8 cellular contexts compared by ENCODE assay signal in genomic region chr12:94545937-94546771, GRCh38.
DNase-seq lines count a peak whose midpoint lies in the region; ATAC-seq, FAIRE-seq and TF ChIP-seq lines count a peak whose summit lies in the region.

No MANE protein-coding gene starts in this region.

- H3K4me1 ChIP-seq in K562 (replicated peaks in 1 of 2; ENCODE audit: control insufficient read depth in 2 of 2, insufficient read depth in 2 of 2, low read length in 2 of 2), result no peaks in the 10 kb centered on the region
- no peaks in the 10 kb centered on the region for H3K4me1 ChIP-seq in gastrocnemius medialis

- H3K4me3 ChIP-seq in K562, result no peak overlapping the region
- no peak overlapping the region for H3K4me3 ChIP-seq in gastrocnemius medialis

- H3K9ac ChIP-seq in K562 (ENCODE audit: insufficient read depth in 1 of 2, low read depth in 2 of 2, low read length in 2 of 2), result no peak overlapping the region

- H3K9me3 Mint-ChIP-seq in Calu3 (ENCODE audit: low read depth, unreplicated experiment), result peaks cover 12% of the 10 kb centered on the region

- H3K27me3 ChIP-seq in K562 (ENCODE audit: control insufficient read depth in 2 of 2, insufficient read depth in 2 of 2, low read length in 2 of 2) (peaks cover 0 to 13% of the 10 kb centered on the region in 2 experiments; a peak in 2 of 5 replicates), gastrocnemius medialis (no peaks in the 10 kb centered on the region)

- no peak overlapping the region for H3K27ac Mint-ChIP-seq in Calu3 (ENCODE audit: unreplicated experiment)

- H3K4me2 ChIP-seq in K562 (ENCODE audit: insufficient read depth, low read length), result no peak overlapping the region

- no peak for TF ChIP-seq EP300 in K562 (IDR thresholded peaks at IDR 0.05; ENCODE audit: low read length)

- DNase-seq in Calu3, result peak; percentile 64
- DNase-seq in NCI-H2029 treated with DMSO at 0.1 percent for 48 hours (lab: John Stamatoyannopoulos, UW), result peak; percentile 13
- DNase-seq in K562 (ENCODE audit: extremely low read depth in 1 of 4, low spot score in 3 of 4), result peak; percentile 50 to 60 (median 56)
- DNase-seq in iPS DF 4.7 (ENCODE audit: extremely low read depth, low spot score), result peak; percentile 72
- peak; percentile 23 to 35 for DNase-seq in gastrocnemius medialis
- no peak for DNase-seq in T1000 (lab: John Stamatoyannopoulos, UW)

- BruUV-seq in Calu3 (replicated peaks; lab: Mats Ljungman, UMichigan), result no TSS peak
- BruUV-seq in K562 (replicated peaks; lab: Mats Ljungman, UMichigan), result no TSS peak

- TF ChIP-seq CTCF in Calu3 (IDR thresholded peaks at IDR 0.05; ENCODE audit: unreplicated experiment) (peak; percentile 55), K562 (IDR thresholded peaks at IDR 0.05 in 2 of 3, conservative IDR thresholded peaks at IDR 0.05 in 1 of 3; ENCODE audit: insufficient read depth in 2 of 3, low read depth in 1 of 3, low read length in 3 of 3) (peak; percentile 58 to 69 (median 67)), gastrocnemius medialis (IDR thresholded peaks at IDR 0.05 in 4 of 5, conservative IDR thresholded peaks at IDR 0.05 in 1 of 5) (peak; percentile 65 to 81 (median 76))

- CTCF ChIA-PET in Calu3 (lab: Charles Lee) (interaction anchor here (0.6 to 1.0 kb wide), 4 partner anchors 16 to 751 kb away, joined by 4 to 5 read pairs (median 4); no protein-coding TSS in a partner anchor), K562 (lab: Yijun Ruan, JAX; ENCODE audit: low intra/inter-chr PET ratio) (interaction anchor here (0.5 kb wide), 1 partner anchor 11 kb away, joined by 4 read pairs; no protein-coding TSS in a partner anchor)

- intact Hi-C loops in Calu3 (cut with micrococcal nuclease; ENCODE audit: unreplicated experiment), result loop anchor here (1.0 to 5.0 kb wide), 2 partner anchors 218 to 331 kb away; no protein-coding TSS in a partner anchor
- intact Hi-C loops in K562 (cut with micrococcal nuclease), result loop anchor here (10.0 kb wide), 1 partner anchor 1029 kb away; no protein-coding TSS in a partner anchor
- intact Hi-C loops in gastrocnemius medialis (cut with DNase I; ENCODE audit: low total_unique reads), result loop anchor here (1.0 to 10.0 kb wide), 3 partner anchors 101 to 459 kb away; partner anchors contain the start of gene NDUFA12

- H3K36me3 Mint-ChIP-seq in Calu3 (ENCODE audit: insufficient read depth, unreplicated experiment), result no peaks in the 10 kb centered on the region

- H3K36me3 ChIP-seq in K562 (ENCODE audit: control insufficient read depth, insufficient read depth, low read length) (no peaks in the 10 kb centered on the region), gastrocnemius medialis (no peaks in the 10 kb centered on the region)

- H4K20me1 ChIP-seq in K562 (replicated peaks; ENCODE audit: control insufficient read depth, insufficient read depth, low read length), result no peaks in the 10 kb centered on the region

- in situ Hi-C loops in K562 (cut with MboI), result loop anchor here (25.0 kb wide), 1 partner anchor 1009 kb away; no protein-coding TSS in a partner anchor
- in situ Hi-C loops in gastrocnemius medialis (cut with MboI; ENCODE audit: low sequenced_read_pairs in 4 of 4), result loop anchor here in 2 of 4 donors (5.0 to 10.0 kb wide), 2 partner anchors 209 to 216 kb away; no protein-coding TSS in a partner anchor

- POLR2A ChIA-PET in K562 (lab: Yijun Ruan, JAX), result no interaction called here

- peak; percentile 19 for FAIRE-seq in K562 (lab: Jason Lieb, UNC)

- TF ChIP-seq POLR2A in K562 (conservative IDR thresholded peaks at IDR 0.05), result no peak
- TF ChIP-seq POLR2A in gastrocnemius medialis (IDR thresholded peaks at IDR 0.05), result no peak

- H3K9me3 ChIP-seq in K562 (replicated peaks; ENCODE audit: control insufficient read depth, insufficient read depth, low read depth, low read length), result no peaks in the 10 kb centered on the region
- no peaks in the 10 kb centered on the region for H3K9me3 ChIP-seq in gastrocnemius medialis

- peaks cover 8% of the 10 kb centered on the region for H3K4me1 Mint-ChIP-seq in Calu3 (ENCODE audit: low read depth, unreplicated experiment)

- no peak overlapping the region for H2AFZ ChIP-seq in K562 (ENCODE audit: low read depth, low read length)

- H3K9me1 ChIP-seq in K562 (ENCODE audit: control insufficient read depth, insufficient read depth, low read length), result no peaks in the 10 kb centered on the region

- H3K27me3 Mint-ChIP-seq in Calu3 (ENCODE audit: unreplicated experiment), result no peaks in the 10 kb centered on the region

- TF ChIP-seq RAD21 in K562 (CRISPR knock-in tag; conservative IDR thresholded peaks at IDR 0.05 in 1 of 2, IDR thresholded peaks at IDR 0.05 in 1 of 2), result peak; percentile 52 to 82

- ATAC-seq in GM21576 (IDR thresholded peaks at IDR 0.05; ENCODE audit: unreplicated experiment), result peak; percentile 55
- ATAC-seq in K562, result peak; percentile 92
- ATAC-seq in gastrocnemius medialis, result peak; percentile 86 to 96
- ATAC-seq in GM19452 (IDR thresholded peaks at IDR 0.05; ENCODE audit: unreplicated experiment), result no peak

- WGBS in K562 (ENCODE audit: insufficient coverage, low coverage, missing lambda C conversion rate), result 4% methylated on average over 17 of the region's 17 CpGs

- H3K4me3 Mint-ChIP-seq in Calu3 (ENCODE audit: low read depth, unreplicated experiment), result no peak overlapping the region

- no peaks in the 10 kb centered on the region for H3K79me2 ChIP-seq in K562 (ENCODE audit: control insufficient read depth, insufficient read depth, low read length)

- H3K27ac ChIP-seq in K562 (ENCODE audit: extremely low read depth, low read depth, low read length) (no peak overlapping the region), gastrocnemius medialis (no peak overlapping the region)

TF ChIP-seq in K562, 482 proteins besides CTCF, POLR2A, EP300 and RAD21:
- no peak for TF ChIP-seq FOXK1 (CRISPR knock-in tag; IDR thresholded peaks at IDR 0.05; ENCODE audit: borderline replicate concordance)
- peak; percentile 44; the same call in 1 of the 2 replicates for TF ChIP-seq RFX1 (IDR thresholded peaks at IDR 0.05)
- peak in 2 of 3 experiments; percentile 62 to 70 for TF ChIP-seq YY1 (IDR thresholded peaks at IDR 0.05; ENCODE audit: borderline replicate concordance in 1 of 3, control insufficient read depth in 1 of 3, extremely low read depth in 1 of 3, insufficient read depth in 3 of 3, insufficient read length in 1 of 3, insufficient replicate concordance in 2 of 3, low read depth in 1 of 3, low read length in 2 of 3)
- no peak for TF ChIP-seq NRF1 (conservative IDR thresholded peaks at IDR 0.05 in 1 of 2, IDR thresholded peaks at IDR 0.05 in 1 of 2)
- peak; percentile 31; the same call in 1 of the 2 replicates for TF ChIP-seq SMC3 (conservative IDR thresholded peaks at IDR 0.05; ENCODE audit: insufficient read depth, low read depth, low read length)
- no peak for TF ChIP-seq NEUROD1 (IDR thresholded peaks at IDR 0.05; ENCODE audit: borderline replicate concordance, low read depth, low read length, partially characterized antibody)
- no peak for TF ChIP-seq ZNF41 (CRISPR knock-in tag; conservative IDR thresholded peaks at IDR 0.05)
- TF ChIP-seq DEAF1 (CRISPR knock-in tag; IDR thresholded peaks at IDR 0.05), result peak; percentile 53; the same call in 1 of the 2 replicates
- no peak for TF ChIP-seq MCM2 (IDR thresholded peaks at IDR 0.05; ENCODE audit: low read depth)
- no peak for TF ChIP-seq SAFB (IDR thresholded peaks at IDR 0.05; ENCODE audit: borderline replicate concordance, low read depth, low read length)
- peak; percentile 35; the same call in 1 of the 2 replicates for TF ChIP-seq STAG1 (CRISPR knock-in tag; IDR thresholded peaks at IDR 0.05; ENCODE audit: borderline replicate concordance)
